8 cellular contexts compared by ENCODE assay signal in genomic region chr5:16552666-16553343, GRCh38.
DNase-seq lines count a peak whose midpoint lies in the region; ATAC-seq lines count a peak whose summit lies in the region.

No MANE protein-coding gene starts in this region.

- peak overlapping the region in 1 of 2 donors; percentile 32 for H3K27ac Mint-ChIP-seq in activated naive CD4-positive, alpha-beta T cell treated with anti-CD3 and anti-CD28 coated beads, Interleukin-2, amount 50 U/mL, for 72 hours

- H3K36me3 Mint-ChIP-seq in activated naive CD4-positive, alpha-beta T cell treated with anti-CD3 and anti-CD28 coated beads, Interleukin-2, amount 50 U/mL, for 72 hours: peaks cover 0 to 6% of the 10 kb centered on the region in 2 donors

- DNase-seq in DMS53 treated with DMSO at 0.1 percent for 48 hours (lab: John Stamatoyannopoulos, UW; ENCODE audit: unreplicated experiment) (peak; percentile 55), RPMI8226 (peak; percentile 62), Right ventricle myocardium superior (peak; percentile 87), putamen (ENCODE audit: low spot score) (peak; percentile 74), NCI-H187 (lab: John Stamatoyannopoulos, UW) (no peak)
- DNase-seq in activated naive CD4-positive, alpha-beta T cell treated with anti-CD3 and anti-CD28 coated beads, Interleukin-2, amount 50 U/mL, for 72 hours (ENCODE audit: low spot score in 2 of 2): peak in 1 of 2 donors; percentile 58

- H3K9me3 Mint-ChIP-seq in activated naive CD4-positive, alpha-beta T cell treated with anti-CD3 and anti-CD28 coated beads, Interleukin-2, amount 50 U/mL, for 72 hours: no peaks in the 10 kb centered on the region

- intact Hi-C loops in Right ventricle myocardium superior (cut with DNase I): loop anchor here (5.0 kb wide), 1 partner anchor 61 kb away; no protein-coding TSS in a partner anchor

- peak; percentile 80 for ATAC-seq in GM21390 (IDR thresholded peaks at IDR 0.05; ENCODE audit: unreplicated experiment)
- peak; percentile 59 for ATAC-seq in HG03571 (IDR thresholded peaks at IDR 0.05; ENCODE audit: unreplicated experiment)
- peak; percentile 71 to 84 for ATAC-seq in activated naive CD4-positive, alpha-beta T cell treated with anti-CD3 and anti-CD28 coated beads, Interleukin-2, amount 50 U/mL, for 72 hours
- ATAC-seq in Right ventricle myocardium superior (ENCODE audit: poor library complexity): peak; percentile 85

Comparison
In these comparisons a context has a peak if more than half of its experiments do, and no peak if none do; other contexts are left out.
1. DNase-seq: peak in DMS53 treated with DMSO at 0.1 percent for 48 hours (single experiment), RPMI8226 (single experiment), Right ventricle myocardium superior (single experiment) and putamen (single experiment); none in NCI-H187 (0 of 2).
2. Peak in every context shown above with its lines, with median percentiles within 50 percentile points of each other: ATAC-seq.